8 cellular contexts compared by ENCODE assay signal in genomic region chr2:11154460-11155325, GRCh38.
DNase-seq lines count a peak whose midpoint lies in the region; ATAC-seq lines count a peak whose summit lies in the region.

No MANE protein-coding gene starts in this region.

- no peaks in the 10 kb centered on the region for H3K36me3 ChIP-seq in BLaER1 treated with 17β-estradiol and CSF1 and Interleukin-3, amounts not matched to agents 10 nM and 100 nM

- peaks cover 22 to 31% (median 28%) of the 10 kb centered on the region in 10 experiments for H3K4me1 ChIP-seq in BLaER1 treated with 17β-estradiol and CSF1 and Interleukin-3, amounts not matched to agents 10 nM and 100 nM

- H4K20me1 ChIP-seq in BLaER1 treated with 17β-estradiol and CSF1 and Interleukin-3, amounts not matched to agents 10 nM and 100 nM: 0 out of 22 replicates have a peak, but pooled peaks cover 0 to 10% (median 0%) of the 10 kb centered on the region in 11 experiments

- ATAC-seq in GM19324 (IDR thresholded peaks at IDR 0.05; ENCODE audit: low FRiP score, unreplicated experiment) (peak; percentile 70), HG03457 (IDR thresholded peaks at IDR 0.05; ENCODE audit: unreplicated experiment) (peak; percentile 43)

- DNase-seq in NCI-H510A treated with DMSO at 0.1 percent for 48 hours (lab: John Stamatoyannopoulos, UW) (peak; percentile 79), left kidney (ENCODE audit: low read depth, low spot score) (peak; percentile 99)
- peak; percentile 99 to 100 for DNase-seq in activated CD4-positive, alpha-beta T cell treated with anti-CD3 and anti-CD28 coated beads for 4 hours
- peak; percentile 99 for DNase-seq in stimulated activated CD4-positive, alpha-beta T cell treated with anti-CD3 and anti-CD28 coated beads, Interleukin-1b, Interleukin-23, amount 100 ng/mL, for 48 hours

- peak overlapping the region; percentile 76 to 90 (median 84) for H3K27ac ChIP-seq in BLaER1 treated with 17β-estradiol and CSF1 and Interleukin-3, amounts not matched to agents 10 nM and 100 nM
- peak overlapping the region; percentile 67 for H3K27ac ChIP-seq in cingulate gyrus (ENCODE audit: low read depth, low read length)

- H3K4me3 ChIP-seq in BLaER1 treated with 17β-estradiol and CSF1 and Interleukin-3, amounts not matched to agents 10 nM and 100 nM: peak overlapping the region; percentile 54 to 76 (median 64)

- H3K4me2 ChIP-seq in BLaER1 treated with 17β-estradiol and CSF1 and Interleukin-3, amounts not matched to agents 10 nM and 100 nM: peak overlapping the region; percentile 86 to 99 (median 97)

- no peaks in the 10 kb centered on the region for H3K27me3 ChIP-seq in BLaER1 treated with 17β-estradiol and CSF1 and Interleukin-3, amounts not matched to agents 10 nM and 100 nM

- H3K9me3 ChIP-seq in BLaER1 treated with 17β-estradiol and CSF1 and Interleukin-3, amounts not matched to agents 10 nM and 100 nM (replicated peaks in 1 of 11): no peaks in the 10 kb centered on the region

- H3K9ac ChIP-seq in BLaER1 treated with 17β-estradiol and CSF1 and Interleukin-3, amounts not matched to agents 10 nM and 100 nM: peak overlapping the region; percentile 71 to 86 (median 82)

Comparison
In these comparisons a context has a peak if more than half of its experiments do, and no peak if none do; other contexts are left out.
1. Peak in every context shown above with its lines: DNase-seq, ATAC-seq, H3K4me3 ChIP-seq and H3K27ac ChIP-seq.